In genomic region chr5:180868960-180869359, GRCh38 we compare ENCODE assay signal across 8 cellular contexts. TPM values are rescaled to one million over a fixed set of nuclear protein-coding genes. Genes with fewer than 3 reads are reported as not detected.
DNase-seq lines count a peak whose midpoint lies in the region; ATAC-seq and TF ChIP-seq lines count a peak whose summit lies in the region.

No MANE protein-coding gene starts in this region.

- CTCF ChIA-PET in activated CD4-positive, alpha-beta T cell treated with anti-CD3 and anti-CD28 coated beads, Interleukin-2, amount 10 ng/mL, durations not matched to agents 7 days and 5 days (lab: Charles Lee), result interaction anchor here (0.5 to 1.2 kb wide), 5 partner anchors 18 to 140 kb away, joined by 3 read pairs; no protein-coding TSS in a partner anchor

- peak in 1 of 3 donors; percentile 48 for TF ChIP-seq CTCF in lower leg skin (IDR thresholded peaks at IDR 0.05)

- H3K36me3 Mint-ChIP-seq in activated CD4-positive, alpha-beta T cell treated with anti-CD3 and anti-CD28 coated beads, Interleukin-2, amount 10 ng/mL, durations not matched to agents 7 days and 5 days (ENCODE audit: low read depth), result no peaks in the 10 kb centered on the region

- no peak overlapping the region for H3K27ac Mint-ChIP-seq in activated CD4-positive, alpha-beta T cell treated with anti-CD3 and anti-CD28 coated beads, Interleukin-2, amount 10 ng/mL, durations not matched to agents 7 days and 5 days

- WGBS in lower leg skin, 2 donors, result 1 to 4% methylated on average over 3 of the region's 3 CpGs

- H3K9me3 Mint-ChIP-seq in activated CD4-positive, alpha-beta T cell treated with anti-CD3 and anti-CD28 coated beads, Interleukin-2, amount 10 ng/mL, durations not matched to agents 7 days and 5 days, result no peaks in the 10 kb centered on the region

- peaks cover 7% of the 10 kb centered on the region for H3K4me1 Mint-ChIP-seq in activated CD4-positive, alpha-beta T cell treated with anti-CD3 and anti-CD28 coated beads, Interleukin-2, amount 10 ng/mL, durations not matched to agents 7 days and 5 days

- H3K4me3 ChIP-seq in lower leg skin (ENCODE audit: low read depth, poor library complexity, severe bottlenecking), result no peak overlapping the region

- no peak for TF ChIP-seq POLR2A in lower leg skin (IDR thresholded peaks at IDR 0.05)

- ATAC-seq in HG03280 (IDR thresholded peaks at IDR 0.05; ENCODE audit: unreplicated experiment) (peak; percentile 55), GM19455 (IDR thresholded peaks at IDR 0.05; ENCODE audit: unreplicated experiment) (no peak)

- DNase-seq in COLO829 (ENCODE audit: low spot score) (peak; percentile 79), NCI-H748 (lab: John Stamatoyannopoulos, UW; ENCODE audit: unreplicated experiment) (peak; percentile 82), dedifferentiated amniotic fluid mesenchymal stem cell (ENCODE audit: extremely low spot score) (peak; percentile 61), lower leg skin (ENCODE audit: low spot score in 2 of 2) (peak; percentile 90 to 98)
- DNase-seq in activated CD4-positive, alpha-beta T cell treated with anti-CD3 and anti-CD28 coated beads, Interleukin-2, amount 10 ng/mL, durations not matched to agents 7 days and 5 days, result peak; percentile 73
- peak; percentile 36 for DNase-seq in stimulated activated CD8-positive, alpha-beta memory T cell treated with anti-CD3 and anti-CD28 coated beads, Interleukin-12 subunit alpha, Interleukin-12 subunit beta, amount 100 ng/mL, for 1 hour (ENCODE audit: low read depth)

- intact Hi-C loops in lower leg skin (cut with DNase I; ENCODE audit: low total_unique reads), result loop anchor here (10.0 kb wide), 1 partner anchor 286 kb away; no protein-coding TSS in a partner anchor

- H3K27me3 Mint-ChIP-seq in activated CD4-positive, alpha-beta T cell treated with anti-CD3 and anti-CD28 coated beads, Interleukin-2, amount 10 ng/mL, durations not matched to agents 7 days and 5 days, result peaks cover 15% of the 10 kb centered on the region

- H3K4me3 Mint-ChIP-seq in activated CD4-positive, alpha-beta T cell treated with anti-CD3 and anti-CD28 coated beads, Interleukin-2, amount 10 ng/mL, durations not matched to agents 7 days and 5 days, result no peak overlapping the region

- POLR2A ChIA-PET in activated CD4-positive, alpha-beta T cell treated with anti-CD3 and anti-CD28 coated beads, Interleukin-2, amount 10 ng/mL, durations not matched to agents 7 days and 5 days (lab: Charles Lee), result no interaction called here

RNA-seq across cellular contexts. Expression of gene ZFP62, which starts 7.9 kb away (rescaled TPM):
- 10 to 100 TPM; 35.6 to 36.5 TPM for total RNA-seq in activated CD4-positive, alpha-beta T cell treated with anti-CD3 and anti-CD28 coated beads, Interleukin-2, amount 10 ng/mL, durations not matched to agents 7 days and 5 days
- total RNA-seq in lower leg skin, result 10 to 100 TPM; 14.5 to 35.8 (median 31.1) TPM

RNA-seq across cellular contexts. Expression of gene BTNL8, which starts 30.0 kb away (rescaled TPM):
- total RNA-seq in activated CD4-positive, alpha-beta T cell treated with anti-CD3 and anti-CD28 coated beads, Interleukin-2, amount 10 ng/mL, durations not matched to agents 7 days and 5 days, result not detected
- total RNA-seq in lower leg skin, result under 1 TPM in 2 of 4 donors, not detected in 2; 0.26 to 0.44 TPM

Comparison
In these comparisons a context has a peak if more than half of its experiments do, and no peak if none do; other contexts are left out.
1. DNase-seq: peak in every context shown above with its lines; median percentile 94 in lower leg skin; 82 in NCI-H748; 79 in COLO829; 73 in activated CD4-positive, alpha-beta T cell treated with anti-CD3 and anti-CD28 coated beads, Interleukin-2, amount 10 ng/mL, durations not matched to agents 7 days and 5 days; 61 in dedifferentiated amniotic fluid mesenchymal stem cell; 36 in stimulated activated CD8-positive, alpha-beta memory T cell treated with anti-CD3 and anti-CD28 coated beads, Interleukin-12 subunit alpha, Interleukin-12 subunit beta, amount 100 ng/mL, for 1 hour.